8 cellular contexts compared by ENCODE assay signal in the genomic region with DNA sequence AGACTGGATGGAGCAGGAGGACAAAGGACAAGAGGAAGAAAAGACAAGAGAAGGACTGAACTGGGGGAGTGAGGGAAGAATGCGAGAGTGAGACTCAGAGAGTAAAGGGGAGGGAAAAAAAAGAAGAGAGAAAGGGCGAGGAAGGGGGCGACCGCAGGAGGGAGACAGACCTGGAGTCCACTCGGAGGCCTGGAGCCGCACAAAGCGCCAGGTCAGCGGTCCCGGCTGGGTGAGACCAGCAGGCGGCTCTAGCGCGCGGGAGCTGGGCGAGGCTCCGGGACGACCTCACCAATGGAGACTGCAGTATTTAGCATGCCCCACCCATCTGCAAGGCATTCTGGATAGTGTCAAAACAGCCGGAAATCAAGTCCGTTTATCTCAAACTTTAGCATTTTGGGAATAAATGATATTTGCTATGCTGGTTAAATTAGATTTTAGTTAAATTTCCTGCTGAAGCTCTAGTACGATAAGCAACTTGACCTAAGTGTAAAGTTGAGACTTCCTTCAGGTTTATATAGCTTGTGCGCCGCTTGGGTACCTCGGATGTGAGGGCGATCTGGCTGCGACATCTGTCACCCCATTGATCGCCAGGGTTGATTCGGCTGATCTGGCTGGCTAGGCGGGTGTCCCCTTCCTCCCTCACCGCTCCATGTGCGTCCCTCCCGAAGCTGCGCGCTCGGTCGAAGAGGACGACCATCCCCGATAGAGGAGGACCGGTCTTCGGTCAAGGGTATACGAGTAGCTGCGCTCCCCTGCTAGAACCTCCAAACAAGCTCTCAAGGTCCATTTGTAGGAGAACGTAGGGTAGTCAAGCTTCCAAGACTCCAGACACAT. TPM values are rescaled to one million over a fixed set of nuclear protein-coding genes. Genes with fewer than 3 reads are reported as not detected.
DNase-seq lines count a peak whose midpoint lies in the region; ATAC-seq and TF ChIP-seq lines count a peak whose summit lies in the region.
"Not testable (repeated sequence)": the region's sequence is repeated elsewhere in the genome, so short reads cannot be mapped to it uniquely, and the experiment has no call there.

A gene with protein sequence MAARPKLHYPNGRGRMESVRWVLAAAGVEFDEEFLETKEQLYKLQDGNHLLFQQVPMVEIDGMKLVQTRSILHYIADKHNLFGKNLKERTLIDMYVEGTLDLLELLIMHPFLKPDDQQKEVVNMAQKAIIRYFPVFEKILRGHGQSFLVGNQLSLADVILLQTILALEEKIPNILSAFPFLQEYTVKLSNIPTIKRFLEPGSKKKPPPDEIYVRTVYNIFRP (minus strand): TSS at position 206 of the 834 bp plus-strand sequence. CDS start 1,041 bp downstream, outside the sequence.

- H3K14ac ChIP-seq in trophoblast cell (ENCODE audit: low read length) = peak within 1 kb of the TSS; percentile 84

- H4K8ac ChIP-seq in trophoblast cell (ENCODE audit: low read depth, low read length) = peak within 1 kb of the TSS; percentile 76

- peak within 1 kb of the TSS; percentile 17 for H3K18ac ChIP-seq in trophoblast cell (ENCODE audit: low read length)

- not testable (repeated sequence) for TF ChIP-seq EP300 in transverse colon (IDR thresholded peaks at IDR 0.05; ENCODE audit: low read depth)

- not testable (repeated sequence) for H3K79me2 ChIP-seq in trophoblast cell (ENCODE audit: control insufficient read depth, insufficient read depth, low read length, poor library complexity)

- H3K4me2 ChIP-seq in trophoblast cell (ENCODE audit: low read length) = peak within 1 kb of the TSS; percentile 57

- TF ChIP-seq POLR2A in transverse colon (IDR thresholded peaks at IDR 0.05) = peak; percentile 86

- peak within 1 kb of the TSS; percentile 76 for H3K4me3 ChIP-seq in trophoblast cell (ENCODE audit: low read depth, low read length)
- peak within 1 kb of the TSS; percentile 54 to 90 (median 74) for H3K4me3 ChIP-seq in transverse colon

- not testable (repeated sequence) for H3K23ac ChIP-seq in trophoblast cell (ENCODE audit: low read length)

- peak within 1 kb of the TSS; percentile 52 for H3K27ac ChIP-seq in adipose tissue (ENCODE audit: low read depth, low read length)
- H3K27ac ChIP-seq in trophoblast cell (ENCODE audit: low read depth, low read length) = peak within 1 kb of the TSS; percentile 89
- H3K27ac ChIP-seq in transverse colon = peak within 1 kb of the TSS; percentile 89 to 95 (median 92)

- in situ Hi-C loops in transverse colon (cut with MboI; ENCODE audit: low pct_ligation_motif_present in 1 of 4, low pct_unique_long_range_greater_than_20kb in 1 of 4, low sequenced_read_pairs in 3 of 4) = loop anchor here in 2 of 4 donors (10.0 kb wide), 1 partner anchor 60 kb away; no protein-coding TSS in a partner anchor

- peak; percentile 98 for ATAC-seq in HG02763 (IDR thresholded peaks at IDR 0.05; ENCODE audit: unreplicated experiment)

- DNase-seq in NCI-H1417 (lab: John Stamatoyannopoulos, UW) = peak; percentile 92 to 99 (median 96)
- peak; percentile 60 to 91 for DNase-seq in SW 1271 (lab: John Stamatoyannopoulos, UW)
- peak; percentile 98 for DNase-seq in cardiac septum (ENCODE audit: low spot score)
- DNase-seq in trophoblast cell = peak; percentile 99
- peak; percentile 96 for DNase-seq in transverse colon

- H4K12ac ChIP-seq in trophoblast cell (ENCODE audit: low read depth, low read length) = peak within 1 kb of the TSS; percentile 15

- not testable (repeated sequence) for H3K4me1 ChIP-seq in trophoblast cell (ENCODE audit: control insufficient read depth in 1 of 2, insufficient read depth in 2 of 2, low read length in 2 of 2)
- H3K4me1 ChIP-seq in transverse colon = peaks cover 8 to 46% (median 18%) of the 10 kb centered on the region in 4 donors

- H4K91ac ChIP-seq in trophoblast cell (ENCODE audit: low read depth, low read length) = peak within 1 kb of the TSS; percentile 77

- H3K9me3 ChIP-seq in trophoblast cell (ENCODE audit: insufficient read depth, low read depth, low read length); transverse colon: not testable (repeated sequence)

- H3K36me3 ChIP-seq in trophoblast cell (ENCODE audit: control insufficient read depth in 1 of 2, insufficient read depth in 2 of 2, low read length in 2 of 2); transverse colon: not testable (repeated sequence)

- intact Hi-C loops in cardiac septum (cut with DNase I) (loop anchor here (10.0 kb wide), 1 partner anchor 550 kb away; a partner anchor contains a TSS), transverse colon (cut with DNase I; ENCODE audit: low total_unique reads) (loop anchor here (5.0 to 10.0 kb wide), 2 partner anchors 360 to 542 kb away; no protein-coding TSS in a partner anchor)

- WGBS in adipose tissue, 3 donors = 0 to 2% (median 0%) methylated on average over 29 to 31 of the region's 41 CpGs
- no CpG with 5 or more reads among the region's 41 CpGs for WGBS in trophoblast cell (ENCODE audit: extremely low coverage, insufficient coverage, insufficient read length)
- 0 to 1% methylated on average over 16 to 32 of the region's 41 CpGs for WGBS in transverse colon (ENCODE audit: low coverage in 1 of 2), 2 donors

- peak within 1 kb of the TSS; percentile 27 for H3K4ac ChIP-seq in trophoblast cell (ENCODE audit: low read depth, low read length)

- H2AFZ ChIP-seq in trophoblast cell (ENCODE audit: insufficient read depth, low read length, poor library complexity) = peak within 1 kb of the TSS; percentile 12

- H2BK12ac ChIP-seq in trophoblast cell (ENCODE audit: low read length) = not testable (repeated sequence)

- H3K27me3 ChIP-seq in trophoblast cell (ENCODE audit: insufficient read depth, low read length); transverse colon: not testable (repeated sequence)

- peak; percentile 63 for TF ChIP-seq CTCF in GM12872 (IDR thresholded peaks at IDR 0.05; ENCODE audit: insufficient read depth, low read depth, low read length)
- peak; percentile 59 to 92 (median 71) for TF ChIP-seq CTCF in transverse colon (IDR thresholded peaks at IDR 0.05)

- H3K9ac ChIP-seq in trophoblast cell (ENCODE audit: low read length) = peak within 1 kb of the TSS; percentile 81

- H2BK5ac ChIP-seq in trophoblast cell (ENCODE audit: low read depth, low read length, poor library complexity) = peak within 1 kb of the TSS; percentile 56

- not testable (repeated sequence) for H2AK5ac ChIP-seq in trophoblast cell (ENCODE audit: low read length)

- not testable (repeated sequence) for H3K79me1 ChIP-seq in trophoblast cell (ENCODE audit: low read length)

- peak within 1 kb of the TSS; percentile 59 for H2BK120ac ChIP-seq in trophoblast cell (ENCODE audit: insufficient read depth, low read length, poor library complexity)

RNA-seq across cellular contexts. Expression of the gene that starts here (rescaled TPM):
- 10 to 100 TPM; 18.1 to 45.1 (median 19.5) TPM for polyA plus RNA-seq in adipose tissue
- total RNA-seq in cardiac septum (10.1 TPM), transverse colon (10 to 100 TPM in 2 of 4 donors, 1 to 10 TPM in 2; 1.5 to 47.4 (median 11.2) TPM)
- polyA plus RNA-seq in trophoblast cell (2013) = 16.3 and 18.4 TPM in 2 replicates

Comparison
In these comparisons a context has a peak if more than half of its experiments do, and no peak if none do; other contexts are left out.
1. Peak in every context shown above with its lines: DNase-seq, ATAC-seq, H3K4me3 ChIP-seq and H3K27ac ChIP-seq.